Comparison of ENCODE assay signal across 20 cellular contexts in the genomic region with DNA sequence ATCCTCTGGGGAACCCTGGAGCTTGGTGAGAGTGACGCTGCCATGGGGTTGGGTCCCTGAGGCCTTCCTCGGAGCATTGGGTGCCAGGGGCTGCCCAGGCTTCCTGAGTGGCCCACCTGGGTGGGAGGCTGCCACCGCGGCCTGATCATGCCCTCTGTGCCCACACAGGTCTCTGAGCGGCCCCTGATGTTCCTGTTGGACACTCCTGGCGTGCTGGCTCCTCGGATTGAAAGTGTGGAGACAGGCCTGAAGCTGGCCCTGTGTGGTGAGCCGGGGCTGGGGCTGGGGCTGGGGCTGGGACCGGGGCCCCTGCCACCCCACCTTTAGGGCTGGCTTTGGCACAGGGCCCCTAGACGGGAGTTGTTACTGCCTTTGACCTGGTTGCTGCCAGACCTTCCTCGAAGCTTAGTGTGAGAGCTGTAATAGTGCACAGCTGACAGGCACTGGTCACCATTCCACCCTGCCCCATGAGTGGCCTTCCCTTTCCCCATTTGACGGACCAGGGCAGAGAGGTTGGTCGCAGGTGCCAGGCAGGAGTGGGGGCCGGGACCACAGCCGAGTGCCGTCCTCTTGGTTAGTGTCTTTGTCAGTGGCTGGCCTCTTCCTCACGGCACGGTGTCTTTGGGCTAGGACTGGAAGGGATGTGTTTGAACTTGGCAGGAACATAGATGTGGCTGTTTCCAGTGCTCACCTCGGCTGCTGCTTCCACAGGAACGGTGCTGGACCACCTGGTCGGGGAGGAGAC. TPM values are rescaled to one million over a fixed set of nuclear protein-coding genes. Genes with fewer than 3 reads are reported as not detected.
A peak's percentile ranks its signal among the peaks of the same experiment; 100 is the strongest.
DNase-seq lines count a peak whose midpoint lies in the region; ATAC-seq and TF ChIP-seq lines count a peak whose summit lies in the region.
"Had no signal": no experiment of that assay in that cellular context is flagged by ENCODE, and none has a peak within 500 bp of the region (broad histone marks: within the 10 kb centered on the region; RNA-seq: fewer than 3 reads in every experiment).

No MANE protein-coding gene starts in this region.

- H3K27ac ChIP-seq in PC-3 (ENCODE audit: low read length) (0 out of 2 replicates have a peak overlapping the region, but pooled peaks have one; percentile 5), lower lobe of right lung (peak overlapping the region; percentile 18)
- H3K27ac ChIP-seq: C4-2B, thoracic aorta had no signal

- no peak overlapping the region for H2AFZ ChIP-seq in PC-3 (ENCODE audit: low read length)

- CTCF ChIA-PET in PC-3 (lab: Charles Lee), result no interaction called here

- no peak for TF ChIP-seq CTCF in PC-3 (conservative IDR thresholded peaks at IDR 0.05; ENCODE audit: low read depth, low read length)
- TF ChIP-seq CTCF in lower lobe of right lung (IDR thresholded peaks at IDR 0.05), result no peak

- H3K27me3 Mint-ChIP-seq in stimulated activated memory B cell treated with anti-CD40 and anti-IgM and Interleukin-4, amounts not matched to agents 10 μg/mL and 1 μg/mL and 100 μg/mL, for 72 hours, result no peaks in the 10 kb centered on the region
- H3K27me3 Mint-ChIP-seq: T-cell had no signal

- peaks cover 9% of the 10 kb centered on the region for H3K4me1 ChIP-seq in PC-3 (ENCODE audit: insufficient read depth, low read length)
- no peaks in the 10 kb centered on the region for H3K4me1 ChIP-seq in lower lobe of right lung

- no peaks in the 10 kb centered on the region for H3K9me2 ChIP-seq in PC-3 (replicated peaks; ENCODE audit: low read length)

- H3K27ac Mint-ChIP-seq in stimulated activated memory B cell treated with anti-CD40 and anti-IgM and Interleukin-4, amounts not matched to agents 10 μg/mL and 1 μg/mL and 100 μg/mL, for 72 hours, result peak overlapping the region; percentile 75

- POLR2A ChIA-PET in PC-3 (lab: Charles Lee; ENCODE audit: unreplicated experiment), result no interaction called here

- H3K4me3 Mint-ChIP-seq in stimulated activated memory B cell treated with anti-CD40 and anti-IgM and Interleukin-4, amounts not matched to agents 10 μg/mL and 1 μg/mL and 100 μg/mL, for 72 hours, result no peak overlapping the region

- peaks cover 88% of the 10 kb centered on the region for H3K36me3 Mint-ChIP-seq in stimulated activated memory B cell treated with anti-CD40 and anti-IgM and Interleukin-4, amounts not matched to agents 10 μg/mL and 1 μg/mL and 100 μg/mL, for 72 hours

- intact Hi-C loops in PC-3 (cut with micrococcal nuclease) (no loop called here), lower lobe of right lung (cut with DNase I) (no loop called here)

- BruUV-seq in PC-3 (replicated peaks; lab: Mats Ljungman, UMichigan), result no TSS peak

- H3K4me2 ChIP-seq in PC-3 (ENCODE audit: low read length), result no peak overlapping the region

- no peaks in the 10 kb centered on the region for H3F3A ChIP-seq in PC-3 (ENCODE audit: low read length, unreplicated experiment)

- peak; percentile 51 for DNase-seq in activated CD8-positive, alpha-beta memory T cell treated with anti-CD3 and anti-CD28 coated beads for 24 hours
- DNase-seq in activated CD8-positive, alpha-beta memory T cell treated with anti-CD3 and anti-CD28 coated beads, Interleukin-2, amount 50 U/mL, for 4 hours, result no peak
- no peak for DNase-seq in PC-3
- peak; percentile 42 for DNase-seq in lower lobe of right lung
- no peak for DNase-seq in NCI-H510A (lab: John Stamatoyannopoulos, UW)
- DNase-seq in SHP77 treated with DMSO at 0.1 percent for 48 hours (lab: John Stamatoyannopoulos, UW), result no peak
- DNase-seq: ACHN; activated CD4-positive, alpha-beta T cell treated with anti-CD3 and anti-CD28 coated beads, Interleukin-2, amount 50 U/mL, for 4 hours; dermis blood vessel endothelial cell; NCI-H1436; NCI-H2171 treated with DMSO at 0.1 percent for 48 hours; NCI-H748 treated with DMSO at 0.1 percent for 48 hours; SHP77; T-cell had no signal

- peaks cover 7% of the 10 kb centered on the region; the same call in 1 of the 2 replicates for H4K20me1 ChIP-seq in PC-3 (ENCODE audit: low read length)

- peaks cover 54% of the 10 kb centered on the region for H3K79me2 ChIP-seq in PC-3 (ENCODE audit: low read length)

- H3K9me3 ChIP-seq in PC-3 (ENCODE audit: low read length), result no peaks in the 10 kb centered on the region
- no peaks in the 10 kb centered on the region for H3K9me3 ChIP-seq in lower lobe of right lung
- H3K9me3 ChIP-seq: thoracic aorta had no signal

- no peak for ATAC-seq in PC-3
- peak in 1 of 2 donors; percentile 16 for ATAC-seq in lower lobe of right lung
- ATAC-seq in stimulated activated memory B cell treated with anti-CD40 and anti-IgM and Interleukin-4, amounts not matched to agents 10 μg/mL and 1 μg/mL and 100 μg/mL, for 72 hours, result no peak
- ATAC-seq in HG03565 (IDR thresholded peaks at IDR 0.05; ENCODE audit: unreplicated experiment), result no peak
- ATAC-seq: T-cell had no signal

- H3K27me3 ChIP-seq in PC-3 (ENCODE audit: low read length) (no peaks in the 10 kb centered on the region), lower lobe of right lung (ENCODE audit: low read depth) (no peaks in the 10 kb centered on the region)

- peaks cover 60% of the 10 kb centered on the region for H3K4me1 Mint-ChIP-seq in stimulated activated memory B cell treated with anti-CD40 and anti-IgM and Interleukin-4, amounts not matched to agents 10 μg/mL and 1 μg/mL and 100 μg/mL, for 72 hours

- H3K4me3 ChIP-seq in PC-3 (ENCODE audit: low read length) (no peak overlapping the region), lower lobe of right lung (no peak overlapping the region)
- H3K4me3 ChIP-seq: thoracic aorta had no signal

- H3K9ac ChIP-seq in PC-3 (ENCODE audit: low read length), result no peak overlapping the region

- H3K9me3 Mint-ChIP-seq in stimulated activated memory B cell treated with anti-CD40 and anti-IgM and Interleukin-4, amounts not matched to agents 10 μg/mL and 1 μg/mL and 100 μg/mL, for 72 hours, result no peaks in the 10 kb centered on the region
- H3K9me3 Mint-ChIP-seq: T-cell had no signal

- peaks cover 17% of the 10 kb centered on the region for H3K36me3 ChIP-seq in PC-3 (ENCODE audit: low read depth, low read length)
- H3K36me3 ChIP-seq in lower lobe of right lung, result peaks cover 85% of the 10 kb centered on the region

RNA-seq across cellular contexts. Expression of a gene that starts 8.2 kb away (rescaled TPM):
- total RNA-seq in PC-3 (2014; rRNA removed) (38.8 and 39.4 TPM in 2 replicates), lower lobe of right lung (41.7 TPM)

RNA-seq across cellular contexts. Expression of a gene that starts 22.3 kb away (rescaled TPM):
- total RNA-seq in PC-3 (2014; rRNA removed), result not detected in 2 replicates
- total RNA-seq in lower lobe of right lung, result not detected
- total RNA-seq: M059J, omental fat pad, thoracic aorta had no signal

RNA-seq across cellular contexts. Expression of a gene that starts 23.1 kb away (rescaled TPM):
- total RNA-seq in PC-3 (2014; rRNA removed), result 3.7 and 4.1 TPM in 2 replicates
- 6.9 TPM for total RNA-seq in lower lobe of right lung

RNA-seq across cellular contexts. Expression of a gene that starts 29.0 kb away (rescaled TPM):
- total RNA-seq in PC-3 (2014; rRNA removed), result 114 and 120 TPM in 2 replicates
- total RNA-seq in lower lobe of right lung, result 59.5 TPM

RNA-seq across cellular contexts. Expression of a gene that starts 44.3 kb away (rescaled TPM):
- 33.3 and 40.0 TPM in 2 replicates for total RNA-seq in PC-3 (2014; rRNA removed)
- total RNA-seq in lower lobe of right lung, result 31.0 TPM

Comparison
In these comparisons a context has a peak if more than half of its experiments do, and no peak if none do; other contexts are left out.
1. DNase-seq: peak in activated CD8-positive, alpha-beta memory T cell treated with anti-CD3 and anti-CD28 coated beads for 24 hours (single experiment) and lower lobe of right lung (single experiment); none in activated CD8-positive, alpha-beta memory T cell treated with anti-CD3 and anti-CD28 coated beads, Interleukin-2, amount 50 U/mL, for 4 hours (single experiment), PC-3 (single experiment), NCI-H510A (single experiment) and SHP77 treated with DMSO at 0.1 percent for 48 hours (single experiment).